Comparison of ENCODE assay signal across 13 cellular contexts in the genomic region with DNA sequence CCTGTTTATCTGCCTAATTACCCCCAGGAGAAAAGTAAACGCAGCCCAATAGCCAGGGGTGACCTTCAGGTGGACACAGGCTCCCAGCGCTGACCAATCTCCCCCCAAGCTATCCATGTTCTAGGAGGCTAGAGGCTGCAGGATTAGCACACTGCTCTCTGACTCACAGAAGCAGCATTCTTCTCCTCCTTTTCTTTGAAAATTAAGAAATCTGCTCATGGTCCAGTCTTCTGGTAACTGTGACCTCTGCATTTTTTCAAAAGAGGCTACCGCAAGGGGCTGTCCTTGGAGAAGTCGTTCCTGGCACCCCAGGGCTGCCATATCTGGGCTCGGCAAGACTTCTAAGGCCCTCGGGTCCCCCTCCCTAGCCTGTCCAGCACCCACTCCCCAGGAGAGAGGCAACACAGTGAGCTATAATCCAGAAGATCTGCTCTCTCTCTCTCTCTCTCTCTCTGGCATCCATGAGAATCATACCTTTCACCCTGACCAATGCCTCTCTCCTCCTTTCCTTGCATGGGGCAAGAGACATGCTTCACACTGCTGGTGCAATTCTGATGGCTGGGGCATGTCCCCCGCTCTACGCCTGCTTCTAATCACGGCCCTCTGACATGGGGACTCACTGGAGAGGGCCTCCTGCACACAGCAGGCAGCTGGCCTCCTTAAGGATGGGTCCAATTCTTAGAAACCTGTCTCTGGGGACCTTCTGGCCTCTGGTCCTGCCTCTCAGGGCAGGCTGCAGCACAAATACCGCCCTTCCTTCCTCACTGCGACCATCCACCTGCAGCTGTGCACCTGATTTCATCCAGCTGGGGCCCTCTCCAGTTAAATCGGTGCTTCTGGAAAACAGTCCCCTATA. TPM values are rescaled to one million over a fixed set of nuclear protein-coding genes. Genes with fewer than 3 reads are reported as not detected.
DNase-seq lines count a peak whose midpoint lies in the region; ATAC-seq and FAIRE-seq lines count a peak whose summit lies in the region.
"Had no signal": no experiment of that assay in that cellular context is flagged by ENCODE, and none has a peak within 500 bp of the region (broad histone marks: within the 10 kb centered on the region; RNA-seq: fewer than 3 reads in every experiment).

No MANE protein-coding gene starts in this region.

- peaks cover 36% of the 10 kb centered on the region for H3K4me1 Mint-ChIP-seq in activated T-cell treated with anti-CD3 and anti-CD28 coated beads, Interleukin-2, amount 50 U/mL, for 72 hours (ENCODE audit: low read depth)
- H3K4me1 Mint-ChIP-seq in activated T-helper 1 cell treated with anti-CD3 and anti-CD28 coated beads, Interleukin-12 subunit alpha, Interleukin-12 subunit beta, Interleukin-2, Interleukin-4 antibody, amounts not matched to agents 30 ng/mL and 10 ng/mL and 1 ng/mL, durations not matched to agents 14 hours and 24 hours and 36 hours (ENCODE audit: low read depth) = peaks cover 20% of the 10 kb centered on the region
- H3K4me1 Mint-ChIP-seq in stimulated activated memory B cell treated with anti-CD40 and anti-IgM and Interleukin-4, amounts not matched to agents 10 μg/mL and 1 μg/mL and 100 μg/mL, for 72 hours = peaks cover 58% of the 10 kb centered on the region

- H3K4me1 ChIP-seq in right cardiac atrium (ENCODE audit: control insufficient read depth, insufficient read depth, low read length) = peaks cover 45% of the 10 kb centered on the region
- H3K4me1 ChIP-seq: adrenal gland had no signal

- no peaks in the 10 kb centered on the region for H3K9me3 ChIP-seq in right cardiac atrium (ENCODE audit: control insufficient read depth, low read length)
- H3K9me3 ChIP-seq: adrenal gland had no signal

- H3K4me3 ChIP-seq in right cardiac atrium (ENCODE audit: low read length) = no peak overlapping the region
- H3K4me3 ChIP-seq: adrenal gland had no signal

- H3K27ac Mint-ChIP-seq in activated T-cell treated with anti-CD3 and anti-CD28 coated beads, Interleukin-2, amount 50 U/mL, for 72 hours = peak overlapping the region; percentile 21
- peak overlapping the region; percentile 30 for H3K27ac Mint-ChIP-seq in activated T-helper 1 cell treated with anti-CD3 and anti-CD28 coated beads, Interleukin-12 subunit alpha, Interleukin-12 subunit beta, Interleukin-2, Interleukin-4 antibody, amounts not matched to agents 30 ng/mL and 10 ng/mL and 1 ng/mL, durations not matched to agents 14 hours and 24 hours and 36 hours
- peak overlapping the region; percentile 53 for H3K27ac Mint-ChIP-seq in stimulated activated memory B cell treated with anti-CD40 and anti-IgM and Interleukin-4, amounts not matched to agents 10 μg/mL and 1 μg/mL and 100 μg/mL, for 72 hours

- peaks cover 4 to 5% of the 10 kb centered on the region in 2 donors for H3K36me3 Mint-ChIP-seq in activated T-cell treated with anti-CD3 and anti-CD28 coated beads, Interleukin-2, amount 50 U/mL, for 72 hours (ENCODE audit: insufficient read depth in 2 of 2)
- peaks cover 10% of the 10 kb centered on the region for H3K36me3 Mint-ChIP-seq in activated T-helper 1 cell treated with anti-CD3 and anti-CD28 coated beads, Interleukin-12 subunit alpha, Interleukin-12 subunit beta, Interleukin-2, Interleukin-4 antibody, amounts not matched to agents 30 ng/mL and 10 ng/mL and 1 ng/mL, durations not matched to agents 14 hours and 24 hours and 36 hours (ENCODE audit: low read depth)
- H3K36me3 Mint-ChIP-seq in stimulated activated memory B cell treated with anti-CD40 and anti-IgM and Interleukin-4, amounts not matched to agents 10 μg/mL and 1 μg/mL and 100 μg/mL, for 72 hours = peaks cover 16% of the 10 kb centered on the region

- no peak for FAIRE-seq in RCC 7860 (lab: Jason Lieb, UNC)

- H3K9me3 Mint-ChIP-seq in activated T-cell treated with anti-CD3 and anti-CD28 coated beads, Interleukin-2, amount 50 U/mL, for 72 hours = no peaks in the 10 kb centered on the region
- H3K9me3 Mint-ChIP-seq in activated T-helper 1 cell treated with anti-CD3 and anti-CD28 coated beads, Interleukin-12 subunit alpha, Interleukin-12 subunit beta, Interleukin-2, Interleukin-4 antibody, amounts not matched to agents 30 ng/mL and 10 ng/mL and 1 ng/mL, durations not matched to agents 14 hours and 24 hours and 36 hours = no peaks in the 10 kb centered on the region
- H3K9me3 Mint-ChIP-seq in stimulated activated memory B cell treated with anti-CD40 and anti-IgM and Interleukin-4, amounts not matched to agents 10 μg/mL and 1 μg/mL and 100 μg/mL, for 72 hours = no peaks in the 10 kb centered on the region

- intact Hi-C loops in activated T-helper 1 cell treated with anti-CD3 and anti-CD28 coated beads, Interleukin-12 subunit alpha, Interleukin-12 subunit beta, Interleukin-2, Interleukin-4 antibody, amounts not matched to agents 30 ng/mL and 10 ng/mL and 1 ng/mL, durations not matched to agents 14 hours and 24 hours and 36 hours (cut with micrococcal nuclease) = no loop called here
- intact Hi-C loops in right cardiac atrium (cut with DNase I) = no loop called here

- H3K27ac ChIP-seq in right cardiac atrium (ENCODE audit: low read length) = peak overlapping the region; percentile 48
- H3K27ac ChIP-seq: VCaP had no signal

- no peak for DNase-seq in activated T-cell treated with anti-CD3 and anti-CD28 coated beads, Interleukin-2, amount 50 U/mL, for 72 hours
- DNase-seq in activated T-cell treated with anti-CD3 and anti-CD28 coated beads, Interleukin-2, amount 50 U/mL, for 48 hours = no peak
- DNase-seq in activated T-helper 1 cell treated with anti-CD3 and anti-CD28 coated beads, Interleukin-12 subunit alpha, Interleukin-12 subunit beta, Interleukin-2, Interleukin-4 antibody, amounts not matched to agents 30 ng/mL and 10 ng/mL and 1 ng/mL, durations not matched to agents 14 hours and 24 hours and 36 hours (ENCODE audit: low spot score) = no peak
- peak in 2 of 3 donors; percentile 12 to 16 for DNase-seq in right cardiac atrium
- DNase-seq in left lobe of liver (ENCODE audit: low spot score) = no peak
- no peak for DNase-seq in OCI-M1 (lab: John Stamatoyannopoulos, UW)
- no peak for DNase-seq in RCC 7860 (ENCODE audit: low spot score)
- DNase-seq: adrenal gland, AML-193, NCI-H1092 had no signal

- H3K4me3 Mint-ChIP-seq in activated T-cell treated with anti-CD3 and anti-CD28 coated beads, Interleukin-2, amount 50 U/mL, for 72 hours = no peak overlapping the region
- H3K4me3 Mint-ChIP-seq in activated T-helper 1 cell treated with anti-CD3 and anti-CD28 coated beads, Interleukin-12 subunit alpha, Interleukin-12 subunit beta, Interleukin-2, Interleukin-4 antibody, amounts not matched to agents 30 ng/mL and 10 ng/mL and 1 ng/mL, durations not matched to agents 14 hours and 24 hours and 36 hours = no peak overlapping the region
- no peak overlapping the region for H3K4me3 Mint-ChIP-seq in stimulated activated memory B cell treated with anti-CD40 and anti-IgM and Interleukin-4, amounts not matched to agents 10 μg/mL and 1 μg/mL and 100 μg/mL, for 72 hours

- 75% methylated on average over 12 of the region's 12 CpGs for WGBS in right cardiac atrium

- no peak for ATAC-seq in activated T-cell treated with anti-CD3 and anti-CD28 coated beads, Interleukin-2, amount 50 U/mL, for 72 hours (replicated peaks in 1 of 2)
- ATAC-seq in right cardiac atrium (peak; percentile 5 to 39), left lobe of liver (no peak)
- no peak for ATAC-seq in stimulated activated memory B cell treated with anti-CD40 and anti-IgM and Interleukin-4, amounts not matched to agents 10 μg/mL and 1 μg/mL and 100 μg/mL, for 72 hours

- H3K27me3 ChIP-seq in right cardiac atrium (ENCODE audit: control insufficient read depth, insufficient read depth) = no peaks in the 10 kb centered on the region
- H3K27me3 ChIP-seq: adrenal gland had no signal

- no peaks in the 10 kb centered on the region for H3K27me3 Mint-ChIP-seq in activated T-cell treated with anti-CD3 and anti-CD28 coated beads, Interleukin-2, amount 50 U/mL, for 72 hours (ENCODE audit: low read depth)
- no peaks in the 10 kb centered on the region for H3K27me3 Mint-ChIP-seq in activated T-helper 1 cell treated with anti-CD3 and anti-CD28 coated beads, Interleukin-12 subunit alpha, Interleukin-12 subunit beta, Interleukin-2, Interleukin-4 antibody, amounts not matched to agents 30 ng/mL and 10 ng/mL and 1 ng/mL, durations not matched to agents 14 hours and 24 hours and 36 hours (ENCODE audit: insufficient read depth)
- H3K27me3 Mint-ChIP-seq in stimulated activated memory B cell treated with anti-CD40 and anti-IgM and Interleukin-4, amounts not matched to agents 10 μg/mL and 1 μg/mL and 100 μg/mL, for 72 hours = no peaks in the 10 kb centered on the region

RNA-seq across cellular contexts. Expression of gene ANXA11, which starts 27.3 kb away (rescaled TPM):
- 100 to 1,000 TPM; 207 to 229 TPM for total RNA-seq in activated T-cell treated with anti-CD3 and anti-CD28 coated beads, Interleukin-2, amount 50 U/mL, for 72 hours
- 216 and 239 TPM in 2 replicates for total RNA-seq in activated T-helper 1 cell treated with anti-CD3 and anti-CD28 coated beads, Interleukin-12 subunit alpha, Interleukin-12 subunit beta, Interleukin-2, Interleukin-4 antibody, amounts not matched to agents 30 ng/mL and 10 ng/mL and 1 ng/mL, durations not matched to agents 14 hours and 24 hours and 36 hours
- total RNA-seq in right cardiac atrium (100 to 1,000 TPM; 371 to 451 (median 403) TPM), left lobe of liver (42.7 TPM)
- 232 TPM for polyA plus RNA-seq in right cardiac atrium

RNA-seq across cellular contexts. Expression of gene PLAC9, which starts 45.5 kb away (rescaled TPM):
- not detected for total RNA-seq in activated T-cell treated with anti-CD3 and anti-CD28 coated beads, Interleukin-2, amount 50 U/mL, for 72 hours
- total RNA-seq in activated T-helper 1 cell treated with anti-CD3 and anti-CD28 coated beads, Interleukin-12 subunit alpha, Interleukin-12 subunit beta, Interleukin-2, Interleukin-4 antibody, amounts not matched to agents 30 ng/mL and 10 ng/mL and 1 ng/mL, durations not matched to agents 14 hours and 24 hours and 36 hours = not detected in 2 replicates
- 10 to 100 TPM; 47.5 to 92.2 (median 61.2) TPM for total RNA-seq in right cardiac atrium
- 78.6 TPM for polyA plus RNA-seq in right cardiac atrium
- total RNA-seq in left lobe of liver = 2.2 TPM
- total RNA-seq: epithelial cell of proximal tubule had no signal

Comparison
In these comparisons a context has a peak if more than half of its experiments do, and no peak if none do; other contexts are left out.
1. ATAC-seq: peak in right cardiac atrium (2 of 2); none in activated T-cell treated with anti-CD3 and anti-CD28 coated beads, Interleukin-2, amount 50 U/mL, for 72 hours (0 of 2), stimulated activated memory B cell treated with anti-CD40 and anti-IgM and Interleukin-4, amounts not matched to agents 10 μg/mL and 1 μg/mL and 100 μg/mL, for 72 hours (single experiment) and left lobe of liver (single experiment).
2. DNase-seq: peak in right cardiac atrium (2 of 3); none in activated T-cell treated with anti-CD3 and anti-CD28 coated beads, Interleukin-2, amount 50 U/mL, for 72 hours (0 of 2), activated T-cell treated with anti-CD3 and anti-CD28 coated beads, Interleukin-2, amount 50 U/mL, for 48 hours (0 of 2), activated T-helper 1 cell treated with anti-CD3 and anti-CD28 coated beads, Interleukin-12 subunit alpha, Interleukin-12 subunit beta, Interleukin-2, Interleukin-4 antibody, amounts not matched to agents 30 ng/mL and 10 ng/mL and 1 ng/mL, durations not matched to agents 14 hours and 24 hours and 36 hours (single experiment), left lobe of liver (single experiment), OCI-M1 (single experiment) and RCC 7860 (single experiment).
3. RNA of gene PLAC9, which starts 45.5 kb away (total RNA-seq): 47.5 to 92.2 TPM in right cardiac atrium; 2.2 TPM in left lobe of liver (single experiment), not detected in activated T-cell treated with anti-CD3 and anti-CD28 coated beads, Interleukin-2, amount 50 U/mL, for 72 hours and not detected in activated T-helper 1 cell treated with anti-CD3 and anti-CD28 coated beads, Interleukin-12 subunit alpha, Interleukin-12 subunit beta, Interleukin-2, Interleukin-4 antibody, amounts not matched to agents 30 ng/mL and 10 ng/mL and 1 ng/mL, durations not matched to agents 14 hours and 24 hours and 36 hours; every median in the first group is over 10 times any median in the second.
4. Peak in every context shown above with its lines, with median percentiles within 50 percentile points of each other: H3K27ac Mint-ChIP-seq.